Comparison of ENCODE assay signal across 9 cellular contexts in genomic region chr17:73308017-73308823, GRCh38. TPM values are rescaled to one million over a fixed set of nuclear protein-coding genes. Genes with fewer than 3 reads are reported as not detected.
DNase-seq lines count a peak whose midpoint lies in the region; ATAC-seq and TF ChIP-seq lines count a peak whose summit lies in the region.
"Had no signal": no experiment of that assay in that cellular context is flagged by ENCODE, and none has a peak within 500 bp of the region (broad histone marks: within the 10 kb centered on the region; RNA-seq: fewer than 3 reads in every experiment).

No MANE protein-coding gene starts in this region.

- WGBS in body of pancreas, 2 donors, result 2 to 11% methylated on average over 10 to 23 of the region's 23 CpGs
- 36 to 47% methylated on average over 16 to 23 of the region's 23 CpGs for WGBS in testis, 2 donors

- DNase-seq in HuH-7 (ENCODE audit: low spot score) (peak; percentile 76), body of pancreas (peak; percentile 96 to 97 (median 96)), kidney epithelial cell (ENCODE audit: low read depth) (peak; percentile 51), testis (peak; percentile 90), DMS153 (lab: John Stamatoyannopoulos, UW) (no peak), T-helper 2 cell (no peak)
- no peak for DNase-seq in activated CD4-positive, alpha-beta memory T cell treated with anti-CD3 and anti-CD28 coated beads for 36 hours
- no peak for DNase-seq in stimulated activated CD4-positive, alpha-beta T cell treated with anti-CD3 and anti-CD28 coated beads, Interleukin-12 subunit alpha, Interleukin-12 subunit beta, amount 100 ng/mL, for 4 hours
- DNase-seq: GOT3 had no signal

- H3K9me3 Mint-ChIP-seq in activated CD4-positive, alpha-beta memory T cell treated with anti-CD3 and anti-CD28 coated beads for 36 hours, result no peaks in the 10 kb centered on the region

- ATAC-seq in body of pancreas, result peak; percentile 51

- peak; percentile 59 to 88 (median 83) for TF ChIP-seq POLR2A in body of pancreas (IDR thresholded peaks at IDR 0.05)
- no peak for TF ChIP-seq POLR2A in testis (IDR thresholded peaks at IDR 0.05)

- intact Hi-C loops in body of pancreas (cut with DNase I) (no loop called here), testis (cut with DNase I; ENCODE audit: low total_unique reads) (no loop called here)
- intact Hi-C loops in activated CD4-positive, alpha-beta memory T cell treated with anti-CD3 and anti-CD28 coated beads for 36 hours (cut with micrococcal nuclease), result no loop called here

- CTCF ChIA-PET in activated CD4-positive, alpha-beta memory T cell treated with anti-CD3 and anti-CD28 coated beads for 36 hours (lab: Charles Lee), result interaction anchor here (0.7 to 4.3 kb wide), 2 partner anchors 62 kb away, joined by 3 to 38 read pairs; no protein-coding TSS in a partner anchor

- no peaks in the 10 kb centered on the region for H3K27me3 ChIP-seq in body of pancreas
- H3K27me3 ChIP-seq in kidney epithelial cell (ENCODE audit: control insufficient read depth, insufficient read depth, low read length), result no peaks in the 10 kb centered on the region
- no peaks in the 10 kb centered on the region for H3K27me3 ChIP-seq in testis

- peak overlapping the region; percentile 92 to 97 (median 96) for H3K27ac ChIP-seq in body of pancreas
- peak overlapping the region; percentile 80 to 90 for H3K27ac ChIP-seq in testis

- H3K4me1 Mint-ChIP-seq in activated CD4-positive, alpha-beta memory T cell treated with anti-CD3 and anti-CD28 coated beads for 36 hours (ENCODE audit: low read depth), result peaks cover 11% of the 10 kb centered on the region

- H3K4me3 ChIP-seq in body of pancreas (no peak overlapping the region), kidney epithelial cell (ENCODE audit: low read depth, low read length) (peak overlapping the region; percentile 5), testis (peak overlapping the region in 1 of 2 donors; percentile 46)

- H3K4me3 Mint-ChIP-seq in activated CD4-positive, alpha-beta memory T cell treated with anti-CD3 and anti-CD28 coated beads for 36 hours, result no peak overlapping the region

- H3K9me3 ChIP-seq in body of pancreas (no peaks in the 10 kb centered on the region), testis (no peaks in the 10 kb centered on the region)

- H3K4me1 ChIP-seq in body of pancreas (peaks cover 70% of the 10 kb centered on the region), testis (peaks cover 55% of the 10 kb centered on the region)

- H3K36me3 ChIP-seq in body of pancreas (replicated peaks in 1 of 2; ENCODE audit: insufficient read depth in 1 of 2, low read depth in 2 of 2) (no peaks in the 10 kb centered on the region), kidney epithelial cell (ENCODE audit: control insufficient read depth, insufficient read depth, low read length) (no peaks in the 10 kb centered on the region), testis (ENCODE audit: low read depth, missing control alignments) (no peaks in the 10 kb centered on the region)

- no peak overlapping the region for H3K27ac Mint-ChIP-seq in activated CD4-positive, alpha-beta memory T cell treated with anti-CD3 and anti-CD28 coated beads for 36 hours

- no peaks in the 10 kb centered on the region for H3K36me3 Mint-ChIP-seq in activated CD4-positive, alpha-beta memory T cell treated with anti-CD3 and anti-CD28 coated beads for 36 hours

- H3K27me3 Mint-ChIP-seq in activated CD4-positive, alpha-beta memory T cell treated with anti-CD3 and anti-CD28 coated beads for 36 hours, result peaks cover 2% of the 10 kb centered on the region

- POLR2A ChIA-PET in activated CD4-positive, alpha-beta memory T cell treated with anti-CD3 and anti-CD28 coated beads for 36 hours (lab: Charles Lee), result no interaction called here

- TF ChIP-seq CTCF in body of pancreas (IDR thresholded peaks at IDR 0.05), result peak in 1 of 7 experiments; percentile 0
- no peak for TF ChIP-seq CTCF in kidney epithelial cell (IDR thresholded peaks at IDR 0.05; ENCODE audit: insufficient read depth, low read length, poor library complexity, severe bottlenecking)
- no peak for TF ChIP-seq CTCF in testis (IDR thresholded peaks at IDR 0.05)

RNA-seq across cellular contexts. Expression of gene CDC42EP4, which starts 3.6 kb away (rescaled TPM):
- total RNA-seq in body of pancreas, result 10 to 100 TPM; 47.0 to 60.6 TPM
- 41.9 and 43.3 TPM in 2 replicates for total RNA-seq in kidney epithelial cell
- 100 to 1,000 TPM; 103 to 140 TPM for total RNA-seq in testis
- 55.9 TPM for polyA plus RNA-seq in testis (ENCODE audit: insufficient read depth, low read depth, low replicate concordance)
- 1 to 10 TPM; 1.6 to 1.7 TPM for total RNA-seq in activated CD4-positive, alpha-beta memory T cell treated with anti-CD3 and anti-CD28 coated beads for 36 hours

RNA-seq across cellular contexts. Expression of gene CPSF4L, which starts 46.5 kb away (rescaled TPM):
- total RNA-seq in body of pancreas, result not detected
- not detected in 2 replicates for total RNA-seq in kidney epithelial cell
- total RNA-seq in testis, result under 1 TPM in 1 of 2 donors, not detected in 1; 0.94 TPM
- 0.79 TPM for polyA plus RNA-seq in testis (ENCODE audit: insufficient read depth, low read depth, low replicate concordance)
- total RNA-seq in activated CD4-positive, alpha-beta memory T cell treated with anti-CD3 and anti-CD28 coated beads for 36 hours, result not detected

Comparison
In these comparisons a context has a peak if more than half of its experiments do, and no peak if none do; other contexts are left out.
1. DNase-seq: peak in HuH-7 (single experiment), body of pancreas (4 of 4), kidney epithelial cell (single experiment) and testis (single experiment); none in activated CD4-positive, alpha-beta memory T cell treated with anti-CD3 and anti-CD28 coated beads for 36 hours (single experiment), DMS153 (single experiment), stimulated activated CD4-positive, alpha-beta T cell treated with anti-CD3 and anti-CD28 coated beads, Interleukin-12 subunit alpha, Interleukin-12 subunit beta, amount 100 ng/mL, for 4 hours (single experiment) and T-helper 2 cell (0 of 5).
2. RNA of gene CDC42EP4, which starts 3.6 kb away (total RNA-seq): 103 to 140 TPM in testis, 47.0 to 60.6 TPM in body of pancreas and 41.9 to 43.3 TPM in kidney epithelial cell; 1.6 to 1.7 TPM in activated CD4-positive, alpha-beta memory T cell treated with anti-CD3 and anti-CD28 coated beads for 36 hours; every median in the first group is over 10 times any median in the second.